ENCODE assay signal across 1 cellular context in the genomic region with DNA sequence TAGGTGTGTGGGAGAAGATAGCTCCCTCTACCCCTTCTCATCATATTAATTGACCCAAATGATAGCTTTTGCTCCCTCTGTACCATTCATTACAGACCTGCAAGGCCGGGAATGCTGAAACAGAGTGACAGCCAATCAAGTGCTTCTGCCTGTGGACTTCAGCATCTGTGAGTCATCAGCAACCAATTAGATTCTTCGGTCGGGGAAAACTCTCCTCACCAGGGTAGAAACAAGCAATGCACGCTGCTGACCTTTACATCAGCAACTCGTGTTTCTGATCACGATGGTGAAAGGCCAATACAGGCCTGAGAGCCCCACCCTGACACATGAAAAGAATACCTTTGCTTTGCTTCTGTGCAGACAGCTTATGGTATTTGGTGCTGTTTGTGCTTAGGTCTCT.
A peak's percentile ranks its signal among the peaks of the same experiment; 100 is the strongest.
TF ChIP-seq lines count a peak whose summit lies in the region.

No MANE protein-coding gene starts in this region.

TF ChIP-seq in H1, 55 proteins besides CTCF, POLR2A, EP300 and RAD21 (continued from another document):
- TF ChIP-seq, protein P1, sequence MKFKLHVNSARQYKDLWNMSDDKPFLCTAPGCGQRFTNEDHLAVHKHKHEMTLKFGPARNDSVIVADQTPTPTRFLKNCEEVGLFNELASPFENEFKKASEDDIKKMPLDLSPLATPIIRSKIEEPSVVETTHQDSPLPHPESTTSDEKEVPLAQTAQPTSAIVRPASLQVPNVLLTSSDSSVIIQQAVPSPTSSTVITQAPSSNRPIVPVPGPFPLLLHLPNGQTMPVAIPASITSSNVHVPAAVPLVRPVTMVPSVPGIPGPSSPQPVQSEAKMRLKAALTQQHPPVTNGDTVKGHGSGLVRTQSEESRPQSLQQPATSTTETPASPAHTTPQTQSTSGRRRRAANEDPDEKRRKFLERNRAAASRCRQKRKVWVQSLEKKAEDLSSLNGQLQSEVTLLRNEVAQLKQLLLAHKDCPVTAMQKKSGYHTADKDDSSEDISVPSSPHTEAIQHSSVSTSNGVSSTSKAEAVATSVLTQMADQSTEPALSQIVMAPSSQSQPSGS (IDR thresholded peaks at IDR 0.05; ENCODE audit: low read length): 0 out of 2 replicates have a peak, but pooled peaks have one; percentile 38
- TF ChIP-seq SUZ12 (IDR thresholded peaks at IDR 0.05; ENCODE audit: low read length) (no peak), CEBPB (IDR thresholded peaks at IDR 0.05; ENCODE audit: low read depth, low read length) (no peak), TAF7 (optimal IDR thresholded peaks at IDR 0.05; ENCODE audit: borderline replicate concordance, low read depth, low read length) (no peak), RFX5 (IDR thresholded peaks at IDR 0.05; ENCODE audit: borderline replicate concordance, low read depth, low read length) (peak; percentile 30; the same call in 1 of the 2 replicates)
